ENCODE assay signal across 19 cellular contexts in the genomic region with DNA sequence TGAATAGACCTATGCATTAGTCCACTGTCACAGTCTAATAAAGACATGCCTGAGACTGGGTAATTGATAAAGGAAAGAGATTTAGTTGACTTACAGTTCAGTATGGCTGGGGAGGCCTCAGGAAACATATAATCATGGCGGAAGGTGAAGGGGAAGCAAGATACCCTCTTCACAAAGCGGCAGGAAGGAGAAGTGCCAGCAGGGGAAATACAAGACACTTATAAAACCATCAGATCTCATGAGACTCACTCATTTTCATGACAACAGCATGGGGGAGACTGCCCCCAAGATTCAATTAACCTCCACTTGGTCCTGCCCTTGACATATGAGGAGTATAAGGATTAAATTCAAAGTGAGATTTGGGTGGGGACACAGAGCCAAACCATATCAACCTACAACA. TPM values are rescaled to one million over a fixed set of nuclear protein-coding genes. Genes with fewer than 3 reads are reported as not detected.
DNase-seq lines count a peak whose midpoint lies in the region; ATAC-seq and TF ChIP-seq lines count a peak whose summit lies in the region.
"Had no signal": no experiment of that assay in that cellular context is flagged by ENCODE, and none has a peak within 500 bp of the region (broad histone marks: within the 10 kb centered on the region; RNA-seq: fewer than 3 reads in every experiment).

No MANE protein-coding gene starts in this region.

- H3K9me3 ChIP-seq in heart right ventricle (peaks cover 0 to under 1% (median 0%) of the 10 kb centered on the region in 11 donors), tibial artery (no peaks in the 10 kb centered on the region)

- peaks cover 0 to 36% (median 10%) of the 10 kb centered on the region in 9 donors for H3K4me1 ChIP-seq in heart right ventricle
- peaks cover 0 to 22% (median 10%) of the 10 kb centered on the region in 4 donors for H3K4me1 ChIP-seq in tibial artery
- H3K4me1 ChIP-seq: BLaER1 had no signal

- H3K36me3 Mint-ChIP-seq in osteocyte (ENCODE audit: unreplicated experiment) = no peaks in the 10 kb centered on the region
- H3K36me3 Mint-ChIP-seq: CD8-positive, alpha-beta T cell had no signal

- H3K27me3 ChIP-seq in heart right ventricle (no peaks in the 10 kb centered on the region), tibial artery (no peaks in the 10 kb centered on the region)
- H3K27me3 ChIP-seq: BLaER1 had no signal

- H3K4me3 ChIP-seq in heart right ventricle (no peak overlapping the region), coronary artery (no peak overlapping the region), tibial artery (no peak overlapping the region)
- H3K4me3 ChIP-seq: BLaER1 had no signal

- H3K27ac ChIP-seq in heart right ventricle (peak overlapping the region in 7 of 10 donors; percentile 32 to 74 (median 50)), coronary artery (peak overlapping the region; percentile 54 to 61), tibial artery (peak overlapping the region; percentile 61 to 73)
- H3K27ac ChIP-seq: BLaER1, KMS-11 had no signal

- no peak for ATAC-seq in heart right ventricle
- no peak for ATAC-seq in left ventricle myocardium superior
- no peak for ATAC-seq in GM21447 (IDR thresholded peaks at IDR 0.05; ENCODE audit: unreplicated experiment)
- ATAC-seq: CD8-positive, alpha-beta T cell; Panc1 had no signal

- 48 to 92% methylated on average over 2 of the region's 2 CpGs for WGBS in heart right ventricle, 2 donors

- H3K36me3 ChIP-seq in heart right ventricle = no peaks in the 10 kb centered on the region
- no peaks in the 10 kb centered on the region for H3K36me3 ChIP-seq in tibial artery
- H3K36me3 ChIP-seq: BLaER1 had no signal

- peaks cover 4% of the 10 kb centered on the region for H3K9me3 Mint-ChIP-seq in osteocyte (ENCODE audit: unreplicated experiment)

- H3K4me1 Mint-ChIP-seq in osteocyte (ENCODE audit: unreplicated experiment) = peaks cover 8% of the 10 kb centered on the region

- H3K27me3 Mint-ChIP-seq in osteocyte (ENCODE audit: unreplicated experiment) = no peaks in the 10 kb centered on the region

- intact Hi-C loops in heart right ventricle (cut with DNase I) = loop anchor here in 4 of 10 donors (5.0 to 10.0 kb wide), 3 partner anchors 56 to 178 kb away; partner anchors contain the start of gene C1orf198 (in 3 of the 4)
- intact Hi-C loops in left ventricle myocardium superior (cut with micrococcal nuclease) = loop anchor here (10.0 kb wide), 1 partner anchor 58 kb away; the partner anchor contains the start of gene C1orf198
- intact Hi-C loops in tibial artery (cut with DNase I; ENCODE audit: low total_unique reads) = no loop called here

- TF ChIP-seq CTCF in heart right ventricle (IDR thresholded peaks at IDR 0.05) (no peak), coronary artery (IDR thresholded peaks at IDR 0.05) (no peak), osteocyte (IDR thresholded peaks at IDR 0.05) (no peak), tibial artery (IDR thresholded peaks at IDR 0.05) (no peak)

- no peak overlapping the region for H3K27ac Mint-ChIP-seq in osteocyte (ENCODE audit: unreplicated experiment)
- H3K27ac Mint-ChIP-seq: CD8-positive, alpha-beta T cell had no signal

- no peak for DNase-seq in heart right ventricle
- DNase-seq in left ventricle myocardium superior = no peak
- no peak for DNase-seq in coronary artery (ENCODE audit: low spot score)
- DNase-seq in osteocyte (ENCODE audit: extremely low spot score, unreplicated experiment) = peak; percentile 6
- no peak for DNase-seq in tibial artery
- no peak for DNase-seq in stimulated activated CD4-positive, alpha-beta T cell treated with anti-CD3 and anti-CD28 coated beads, Interleukin-4, amount 100 ng/mL, for 24 hours
- DNase-seq in NCI-H1694 (lab: John Stamatoyannopoulos, UW) = no peak
- DNase-seq: H7, NCI-H1048, NCI-H2107, NCI-H226, NCI-H524 treated with DMSO at 0.1 percent for 48 hours had no signal

- no peak overlapping the region for H3K4me3 Mint-ChIP-seq in osteocyte (ENCODE audit: unreplicated experiment)
- H3K4me3 Mint-ChIP-seq: CD8-positive, alpha-beta T cell had no signal

RNA-seq across cellular contexts. Expression of gene CAPN9, which starts 59.4 kb away (rescaled TPM):
- total RNA-seq in heart right ventricle (under 1 TPM in 3 of 10 donors, not detected in 7; 0.22 to 0.25 (median 0.24) TPM), left ventricle myocardium superior (0.32 TPM), osteocyte (not detected in 2 replicates)
- polyA plus RNA-seq in heart right ventricle = not detected
- total RNA-seq: A172; CD8-positive, alpha-beta T cell; M059J had no signal
